8 cellular contexts compared by ENCODE assay signal in the genomic region with DNA sequence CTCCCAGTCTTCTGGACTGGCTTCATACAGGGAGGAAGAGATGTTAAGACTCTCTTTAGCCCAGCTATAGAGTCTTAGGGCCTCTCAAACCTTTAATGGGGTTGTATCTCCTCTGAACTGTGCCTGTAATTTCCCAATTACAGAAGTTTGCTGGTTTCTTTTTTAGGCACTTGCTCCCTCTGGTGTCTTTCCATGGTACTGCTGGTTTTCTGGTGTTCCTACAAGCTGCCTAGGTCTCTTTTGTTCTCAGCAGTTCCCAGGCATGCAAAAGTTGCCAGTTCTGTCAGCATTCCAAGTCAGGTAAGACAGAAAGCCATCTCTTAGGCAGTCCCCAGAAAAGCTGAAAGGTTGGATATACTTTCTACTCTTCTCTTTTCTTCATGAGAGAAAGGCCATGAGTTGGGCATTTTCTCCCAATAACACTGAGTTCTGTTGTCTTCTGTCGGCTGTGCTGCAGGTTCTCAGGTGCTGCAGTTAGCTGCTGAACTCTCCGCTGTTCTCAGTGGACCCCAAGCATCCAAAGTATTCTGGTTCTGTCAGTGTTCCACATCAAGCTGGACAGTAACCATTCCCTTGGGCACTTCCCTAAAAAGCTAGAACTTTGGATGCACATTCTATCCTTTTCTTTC. TPM values are rescaled to one million over a fixed set of nuclear protein-coding genes. Genes with fewer than 3 reads are reported as not detected.
DNase-seq lines count a peak whose midpoint lies in the region; ATAC-seq, FAIRE-seq and TF ChIP-seq lines count a peak whose summit lies in the region.
"Had no signal": no experiment of that assay in that cellular context is flagged by ENCODE, and none has a peak within 500 bp of the region (broad histone marks: within the 10 kb centered on the region; RNA-seq: fewer than 3 reads in every experiment).

No MANE protein-coding gene starts in this region.

- no peak overlapping the region for H3K27ac Mint-ChIP-seq in activated naive CD4-positive, alpha-beta T cell treated with anti-CD3 and anti-CD28 coated beads for 36 hours

- peaks cover 31% of the 10 kb centered on the region for H3K36me3 Mint-ChIP-seq in activated naive CD4-positive, alpha-beta T cell treated with anti-CD3 and anti-CD28 coated beads for 36 hours (ENCODE audit: low read depth)

- peaks cover 11% of the 10 kb centered on the region; the same call in 1 of the 2 replicates for H3K9me3 ChIP-seq in OCI-LY3 (ENCODE audit: insufficient read depth, low read length)

- DNase-seq in activated naive CD4-positive, alpha-beta T cell treated with anti-CD3 and anti-CD28 coated beads for 36 hours, result peak; percentile 74
- DNase-seq in iPS-NIHi7 (ENCODE audit: extremely low spot score), result peak; percentile 83
- DNase-seq in stimulated activated CD4-positive, alpha-beta T cell treated with anti-CD3 and anti-CD28 coated beads, Interleukin-2, amount 100 ng/mL, for 48 hours, result peak; percentile 44 to 65

- no peaks in the 10 kb centered on the region for H3K4me1 Mint-ChIP-seq in activated naive CD4-positive, alpha-beta T cell treated with anti-CD3 and anti-CD28 coated beads for 36 hours (ENCODE audit: low read depth)

- FAIRE-seq in G401.6 (lab: Jason Lieb, UNC), result peak; percentile 17

- H3K27me3 Mint-ChIP-seq in activated naive CD4-positive, alpha-beta T cell treated with anti-CD3 and anti-CD28 coated beads for 36 hours (ENCODE audit: low read depth), result no peaks in the 10 kb centered on the region

- TF ChIP-seq CTCF in OCI-LY3 (IDR thresholded peaks at IDR 0.05; ENCODE audit: low read depth, low read length), result peak; percentile 91

- peaks cover 22% of the 10 kb centered on the region for H3K4me1 ChIP-seq in OCI-LY3 (ENCODE audit: low read length)
- H3K4me1 ChIP-seq: tibial nerve had no signal

- peak overlapping the region; percentile 26; the same call in 1 of the 2 replicates for H3K9ac ChIP-seq in OCI-LY3 (ENCODE audit: low read length)

- no peaks in the 10 kb centered on the region for H3K27me3 ChIP-seq in OCI-LY3 (ENCODE audit: low read depth, low read length)
- H3K27me3 ChIP-seq: tibial nerve had no signal

- CTCF ChIA-PET in activated naive CD4-positive, alpha-beta T cell treated with anti-CD3 and anti-CD28 coated beads for 36 hours (lab: Charles Lee), result interaction anchor here (0.6 to 2.3 kb wide), 16 partner anchors 9 to 424 kb away, joined by 3 to 5 read pairs (median 3); partner anchors contain the start of gene EHHADH

- peaks cover 17% of the 10 kb centered on the region for H3K9me3 Mint-ChIP-seq in activated naive CD4-positive, alpha-beta T cell treated with anti-CD3 and anti-CD28 coated beads for 36 hours

- no peak overlapping the region for H3K4me3 Mint-ChIP-seq in activated naive CD4-positive, alpha-beta T cell treated with anti-CD3 and anti-CD28 coated beads for 36 hours

- ATAC-seq in HG03196 (IDR thresholded peaks at IDR 0.05; ENCODE audit: unreplicated experiment) (peak; percentile 45), HG02852 (IDR thresholded peaks at IDR 0.05; ENCODE audit: unreplicated experiment) (no peak)

- H3K4me2 ChIP-seq in OCI-LY3 (ENCODE audit: low read length), result peak overlapping the region; percentile 34; the same call in 1 of the 2 replicates

- H3K27ac ChIP-seq in OCI-LY3 (ENCODE audit: low read length), result no peak overlapping the region
- H3K27ac ChIP-seq: tibial nerve had no signal

- intact Hi-C loops in activated naive CD4-positive, alpha-beta T cell treated with anti-CD3 and anti-CD28 coated beads for 36 hours (cut with micrococcal nuclease), result loop anchor here (1.0 to 2.0 kb wide), 3 partner anchors 18 to 433 kb away; no protein-coding TSS in a partner anchor

- no peak overlapping the region for H3K4me3 ChIP-seq in OCI-LY3 (ENCODE audit: low read length)
- H3K4me3 ChIP-seq: tibial nerve had no signal

- peaks cover 10% of the 10 kb centered on the region for H3K36me3 ChIP-seq in OCI-LY3 (replicated peaks; ENCODE audit: low read depth, low read length)

- H3K79me2 ChIP-seq in OCI-LY3 (ENCODE audit: low read length), result no peaks in the 10 kb centered on the region

- H2AFZ ChIP-seq in OCI-LY3 (ENCODE audit: low read depth, low read length), result peak overlapping the region; percentile 33; the same call in 1 of the 2 replicates

- H4K20me1 ChIP-seq in OCI-LY3 (ENCODE audit: insufficient read depth, low read length), result no peaks in the 10 kb centered on the region

RNA-seq across cellular contexts. Expression of gene EHHADH, which starts 54.4 kb away (rescaled TPM):
- total RNA-seq in activated naive CD4-positive, alpha-beta T cell treated with anti-CD3 and anti-CD28 coated beads for 36 hours, result 1 to 10 TPM; 2.9 to 3.5 TPM

RNA-seq across cellular contexts. Expression of gene MAP3K13, which starts 54.7 kb away (rescaled TPM):
- total RNA-seq in activated naive CD4-positive, alpha-beta T cell treated with anti-CD3 and anti-CD28 coated beads for 36 hours, result 10 to 100 TPM; 11.5 to 13.3 TPM
